In the genomic region with DNA sequence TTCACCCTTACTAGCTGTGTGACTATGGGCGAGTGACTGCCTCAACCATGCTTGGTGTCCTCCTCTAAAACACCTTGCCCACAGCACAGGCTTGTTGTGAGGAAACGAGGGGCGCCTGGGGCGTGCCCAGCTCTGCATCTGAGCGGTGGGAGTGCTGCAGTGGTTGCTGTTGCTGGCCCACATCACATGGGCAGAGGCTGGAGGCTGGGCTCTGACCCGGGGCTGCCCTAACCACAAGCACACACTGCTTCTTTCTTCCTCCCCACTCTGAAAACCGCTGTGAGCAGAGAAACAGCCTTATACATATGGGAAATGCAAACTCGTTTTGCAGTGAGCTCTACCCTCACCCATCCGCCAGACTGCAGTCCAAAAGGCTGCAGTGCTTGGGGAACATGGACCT, we compare ENCODE assay signal across 11 cellular contexts.
DNase-seq lines count a peak whose midpoint lies in the region; ATAC-seq and FAIRE-seq lines count a peak whose summit lies in the region.
"Had no signal": no experiment of that assay in that cellular context is flagged by ENCODE, and none has a peak within 500 bp of the region (broad histone marks: within the 10 kb centered on the region; RNA-seq: fewer than 3 reads in every experiment).

No MANE protein-coding gene starts in this region.

- ATAC-seq in HG03442 (IDR thresholded peaks at IDR 0.05; ENCODE audit: unreplicated experiment) (peak; percentile 59), GM19467 (IDR thresholded peaks at IDR 0.05; ENCODE audit: unreplicated experiment) (no peak)
- ATAC-seq: WTC11 had no signal

- H3K27ac Mint-ChIP-seq in activated T-cell treated with anti-CD3 and anti-CD28 coated beads, Interleukin-2, amount 50 U/mL, for 24 hours: peak overlapping the region; percentile 72
- H3K27ac Mint-ChIP-seq: WTC11 had no signal

- peaks cover 23% of the 10 kb centered on the region for H3K4me1 Mint-ChIP-seq in activated T-cell treated with anti-CD3 and anti-CD28 coated beads, Interleukin-2, amount 50 U/mL, for 24 hours (ENCODE audit: low read depth)
- H3K4me1 Mint-ChIP-seq: WTC11 had no signal

- FAIRE-seq in urothelium cell line (lab: Jason Lieb, UNC): no peak

- peaks cover 66% of the 10 kb centered on the region for H3K36me3 Mint-ChIP-seq in activated T-cell treated with anti-CD3 and anti-CD28 coated beads, Interleukin-2, amount 50 U/mL, for 24 hours (ENCODE audit: low read depth)

- H3K4me3 Mint-ChIP-seq in activated T-cell treated with anti-CD3 and anti-CD28 coated beads, Interleukin-2, amount 50 U/mL, for 24 hours: no peak overlapping the region
- H3K4me3 Mint-ChIP-seq: WTC11 had no signal

- no peaks in the 10 kb centered on the region for H3K9me3 Mint-ChIP-seq in activated T-cell treated with anti-CD3 and anti-CD28 coated beads, Interleukin-2, amount 50 U/mL, for 24 hours
- H3K9me3 Mint-ChIP-seq: WTC11 had no signal

- DNase-seq in GM19240 (ENCODE audit: insufficient read length, low spot score): peak; percentile 36
- DNase-seq in activated T-cell treated with anti-CD3 and anti-CD28 coated beads, Interleukin-2, amount 50 U/mL, for 24 hours: peak; percentile 47
- DNase-seq in stimulated activated CD8-positive, alpha-beta memory T cell treated with anti-CD3 and anti-CD28 coated beads, Interleukin-2, amount 100 ng/mL, for 1 hour (ENCODE audit: low read depth in 2 of 2): peak; percentile 9 to 18
- DNase-seq in SW 1271 (lab: John Stamatoyannopoulos, UW): no peak
- DNase-seq in urothelium cell line (ENCODE audit: low spot score): no peak
- DNase-seq: dorsolateral prefrontal cortex, islet precursor cell, NCI-H510A had no signal

- H3K27me3 Mint-ChIP-seq in activated T-cell treated with anti-CD3 and anti-CD28 coated beads, Interleukin-2, amount 50 U/mL, for 24 hours: no peaks in the 10 kb centered on the region

Comparison
In these comparisons a context has a peak if more than half of its experiments do, and no peak if none do; other contexts are left out.
1. DNase-seq: peak in GM19240 (single experiment), activated T-cell treated with anti-CD3 and anti-CD28 coated beads, Interleukin-2, amount 50 U/mL, for 24 hours (single experiment) and stimulated activated CD8-positive, alpha-beta memory T cell treated with anti-CD3 and anti-CD28 coated beads, Interleukin-2, amount 100 ng/mL, for 1 hour (2 of 2); none in SW 1271 (0 of 2) and urothelium cell line (single experiment).